Comparison of ENCODE assay signal across 10 cellular contexts in the genomic region with DNA sequence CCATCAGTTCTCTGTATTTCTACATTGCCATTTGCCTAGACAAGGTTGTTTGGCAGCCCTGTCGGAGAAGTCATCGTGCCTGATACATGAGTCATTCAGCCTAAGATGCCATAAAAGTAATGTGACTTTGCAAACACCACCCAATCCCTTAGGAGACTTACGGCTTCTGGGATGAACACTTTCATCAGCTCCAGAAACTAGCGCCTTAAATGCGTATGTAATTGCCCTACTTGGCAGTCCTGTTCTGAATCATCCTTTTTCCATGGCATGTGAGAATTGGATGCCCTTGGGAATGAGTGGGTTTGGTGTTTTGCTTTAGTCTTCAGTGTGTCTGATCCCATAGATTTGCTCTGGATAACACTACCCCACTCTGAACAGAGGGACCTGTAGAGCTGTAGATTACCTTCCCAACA.
DNase-seq lines count a peak whose midpoint lies in the region; ATAC-seq, FAIRE-seq and TF ChIP-seq lines count a peak whose summit lies in the region.
"Had no signal": no experiment of that assay in that cellular context is flagged by ENCODE, and none has a peak within 500 bp of the region (broad histone marks: within the 10 kb centered on the region; RNA-seq: fewer than 3 reads in every experiment).

No MANE protein-coding gene starts in this region.

- no peak for TF ChIP-seq CTCF in omental fat pad (IDR thresholded peaks at IDR 0.05)

- H3K36me3 Mint-ChIP-seq in activated T-helper 1 cell treated with anti-CD3 and anti-CD28 coated beads, Interleukin-12 subunit alpha, Interleukin-12 subunit beta, Interleukin-2, Interleukin-4 antibody, amounts not matched to agents 30 ng/mL and 10 ng/mL and 1 ng/mL, durations not matched to agents 14 hours and 24 hours and 36 hours (ENCODE audit: low read depth): no peaks in the 10 kb centered on the region

- DNase-seq in AG08395 (ENCODE audit: low spot score) (peak; percentile 91), RCC 7860 (ENCODE audit: low spot score) (peak; percentile 84), fibroblast of gingiva (ENCODE audit: low read depth) (peak; percentile 100), omental fat pad (ENCODE audit: low spot score) (no peak), NCI-H82 (lab: John Stamatoyannopoulos, UW) (no peak)
- no peak for DNase-seq in activated T-helper 1 cell treated with anti-CD3 and anti-CD28 coated beads, Interleukin-12 subunit alpha, Interleukin-12 subunit beta, Interleukin-2, Interleukin-4 antibody, amounts not matched to agents 30 ng/mL and 10 ng/mL and 1 ng/mL, durations not matched to agents 14 hours and 24 hours and 36 hours (ENCODE audit: low spot score)
- DNase-seq: NCI-H2107 had no signal

- intact Hi-C loops in activated T-helper 1 cell treated with anti-CD3 and anti-CD28 coated beads, Interleukin-12 subunit alpha, Interleukin-12 subunit beta, Interleukin-2, Interleukin-4 antibody, amounts not matched to agents 30 ng/mL and 10 ng/mL and 1 ng/mL, durations not matched to agents 14 hours and 24 hours and 36 hours (cut with micrococcal nuclease): no loop called here

- H3K4me1 Mint-ChIP-seq in activated T-helper 1 cell treated with anti-CD3 and anti-CD28 coated beads, Interleukin-12 subunit alpha, Interleukin-12 subunit beta, Interleukin-2, Interleukin-4 antibody, amounts not matched to agents 30 ng/mL and 10 ng/mL and 1 ng/mL, durations not matched to agents 14 hours and 24 hours and 36 hours (ENCODE audit: low read depth): no peaks in the 10 kb centered on the region

- H3K4me3 Mint-ChIP-seq in activated T-helper 1 cell treated with anti-CD3 and anti-CD28 coated beads, Interleukin-12 subunit alpha, Interleukin-12 subunit beta, Interleukin-2, Interleukin-4 antibody, amounts not matched to agents 30 ng/mL and 10 ng/mL and 1 ng/mL, durations not matched to agents 14 hours and 24 hours and 36 hours: no peak overlapping the region

- H3K27me3 Mint-ChIP-seq in activated T-helper 1 cell treated with anti-CD3 and anti-CD28 coated beads, Interleukin-12 subunit alpha, Interleukin-12 subunit beta, Interleukin-2, Interleukin-4 antibody, amounts not matched to agents 30 ng/mL and 10 ng/mL and 1 ng/mL, durations not matched to agents 14 hours and 24 hours and 36 hours (ENCODE audit: insufficient read depth): peaks cover 6% of the 10 kb centered on the region
- H3K27me3 Mint-ChIP-seq: brain had no signal

- H3K27ac Mint-ChIP-seq in activated T-helper 1 cell treated with anti-CD3 and anti-CD28 coated beads, Interleukin-12 subunit alpha, Interleukin-12 subunit beta, Interleukin-2, Interleukin-4 antibody, amounts not matched to agents 30 ng/mL and 10 ng/mL and 1 ng/mL, durations not matched to agents 14 hours and 24 hours and 36 hours: no peak overlapping the region

- peak; percentile 68 for ATAC-seq in omental fat pad (ENCODE audit: low FRiP score)
- no peak for ATAC-seq in HG03432 (IDR thresholded peaks at IDR 0.05; ENCODE audit: unreplicated experiment)
- no peak for ATAC-seq in GM19324 (IDR thresholded peaks at IDR 0.05; ENCODE audit: low FRiP score, unreplicated experiment)

- H3K9me3 Mint-ChIP-seq in activated T-helper 1 cell treated with anti-CD3 and anti-CD28 coated beads, Interleukin-12 subunit alpha, Interleukin-12 subunit beta, Interleukin-2, Interleukin-4 antibody, amounts not matched to agents 30 ng/mL and 10 ng/mL and 1 ng/mL, durations not matched to agents 14 hours and 24 hours and 36 hours: no peaks in the 10 kb centered on the region
- H3K9me3 Mint-ChIP-seq: brain had no signal

- peak; percentile 72 for FAIRE-seq in RCC 7860 (lab: Jason Lieb, UNC)

Comparison
In these comparisons a context has a peak if more than half of its experiments do, and no peak if none do; other contexts are left out.
1. DNase-seq: peak in AG08395 (single experiment), RCC 7860 (single experiment) and fibroblast of gingiva (single experiment); none in omental fat pad (single experiment), activated T-helper 1 cell treated with anti-CD3 and anti-CD28 coated beads, Interleukin-12 subunit alpha, Interleukin-12 subunit beta, Interleukin-2, Interleukin-4 antibody, amounts not matched to agents 30 ng/mL and 10 ng/mL and 1 ng/mL, durations not matched to agents 14 hours and 24 hours and 36 hours (single experiment) and NCI-H82 (single experiment).